Comparison of ENCODE assay signal across 8 cellular contexts in genomic region chr14:77457115-77457521, GRCh38. TPM values are rescaled to one million over a fixed set of nuclear protein-coding genes. Genes with fewer than 3 reads are reported as not detected.
DNase-seq lines count a peak whose midpoint lies in the region; ATAC-seq and TF ChIP-seq lines count a peak whose summit lies in the region.

No MANE protein-coding gene starts in this region.

- CTCF ChIA-PET in OCI-LY7 (lab: Charles Lee; ENCODE audit: unreplicated experiment): no interaction called here

- TF ChIP-seq CTCF in AG10803 (conservative IDR thresholded peaks at IDR 0.05; ENCODE audit: low read length) (no peak; the same call in 1 of the 2 replicates), OCI-LY7 (conservative IDR thresholded peaks at IDR 0.05; ENCODE audit: low read length) (no peak)

- H3K79me2 ChIP-seq in OCI-LY7 (ENCODE audit: insufficient read depth, low read depth, low read length): peaks cover 45% of the 10 kb centered on the region

- peak; percentile 29 for DNase-seq in AG10803 (ENCODE audit: low read depth)
- DNase-seq in OCI-LY7 (ENCODE audit: low spot score): no peak
- DNase-seq in effector memory CD8-positive, alpha-beta T cell: no peak
- no peak for DNase-seq in activated CD4-positive, alpha-beta T cell treated with anti-CD3 and anti-CD28 coated beads for 1 hour
- no peak for DNase-seq in DMS79 treated with DMSO at 0.1 percent for 48 hours (lab: John Stamatoyannopoulos, UW)
- no peak for DNase-seq in T1000 (lab: John Stamatoyannopoulos, UW)

- no TSS peak for BruUV-seq in OCI-LY7 (replicated peaks; lab: Mats Ljungman, UMichigan)

- peak overlapping the region; percentile 90 for H3K4me3 ChIP-seq in AG10803 (ENCODE audit: low read length)
- H3K4me3 ChIP-seq in OCI-LY7 (ENCODE audit: low read depth, low read length, poor library complexity, severe bottlenecking): peak overlapping the region; percentile 95
- H3K4me3 ChIP-seq in neuron (ENCODE audit: low read length): peak overlapping the region; percentile 67

- peaks cover 32 to 35% of the 10 kb centered on the region in 2 donors for H3K4me1 Mint-ChIP-seq in effector memory CD8-positive, alpha-beta T cell (ENCODE audit: low read depth in 2 of 2)

- no peaks in the 10 kb centered on the region for H3K27me3 Mint-ChIP-seq in effector memory CD8-positive, alpha-beta T cell

- H4K20me1 ChIP-seq in OCI-LY7 (ENCODE audit: insufficient read depth, low read length): peaks cover 16% of the 10 kb centered on the region; the same call in 1 of the 2 replicates

- H2AFZ ChIP-seq in OCI-LY7 (ENCODE audit: low read length) (peak overlapping the region; percentile 61; the same call in 1 of the 2 replicates), neuron (ENCODE audit: low read depth, low read length) (peak overlapping the region; percentile 56)

- H3K9me3 ChIP-seq in OCI-LY7 (ENCODE audit: low read length) (no peaks in the 10 kb centered on the region), neuron (ENCODE audit: low read length) (no peaks in the 10 kb centered on the region)

- POLR2A ChIA-PET in OCI-LY7 (lab: Charles Lee): interaction anchor here (0.5 to 1.3 kb wide), 3 partner anchors 10 to 35 kb away, joined by 3 read pairs; no protein-coding TSS in a partner anchor

- H3K36me3 ChIP-seq in OCI-LY7 (ENCODE audit: insufficient read depth, low read length) (peaks cover 46% of the 10 kb centered on the region), neuron (ENCODE audit: insufficient read depth, low read length) (peaks cover 31% of the 10 kb centered on the region)

- H3K4me3 Mint-ChIP-seq in effector memory CD8-positive, alpha-beta T cell: peak overlapping the region; percentile 96 to 100

- H3K27me3 ChIP-seq in neuron (ENCODE audit: insufficient read depth, low read length): no peaks in the 10 kb centered on the region

- peak; percentile 22 for ATAC-seq in GM19455 (IDR thresholded peaks at IDR 0.05; ENCODE audit: unreplicated experiment)
- ATAC-seq in effector memory CD8-positive, alpha-beta T cell (replicated peaks): no peak

- H3K9me2 ChIP-seq in OCI-LY7 (ENCODE audit: insufficient read depth, low read length): no peaks in the 10 kb centered on the region

- peak overlapping the region; percentile 85 for H3K4me2 ChIP-seq in OCI-LY7 (ENCODE audit: low read length)

- H3K27ac ChIP-seq in OCI-LY7 (ENCODE audit: low read depth, low read length, poor library complexity, severe bottlenecking): peak overlapping the region; percentile 17

- peaks cover 55% of the 10 kb centered on the region for H3K36me3 Mint-ChIP-seq in effector memory CD8-positive, alpha-beta T cell (ENCODE audit: insufficient read depth)

- intact Hi-C loops in OCI-LY7 (cut with micrococcal nuclease; ENCODE audit: unreplicated experiment): loop anchor here (1.0 to 5.0 kb wide), 3 partner anchors 80 to 345 kb away; partner anchors contain the start of genes ADCK1, GSTZ1, SAMD15 and TMED8

- H3K27ac Mint-ChIP-seq in effector memory CD8-positive, alpha-beta T cell: peak overlapping the region; percentile 95 to 100

- H3K4me1 ChIP-seq in OCI-LY7 (ENCODE audit: insufficient read depth, low read length, poor library complexity, severe bottlenecking): peaks cover 27% of the 10 kb centered on the region
- H3K4me1 ChIP-seq in neuron (ENCODE audit: insufficient read depth, low read length): peaks cover 12% of the 10 kb centered on the region

- no peaks in the 10 kb centered on the region for H3K9me3 Mint-ChIP-seq in effector memory CD8-positive, alpha-beta T cell

RNA-seq across cellular contexts. Expression of gene VIPAS39, which starts 0.3 kb away (rescaled TPM):
- total RNA-seq in OCI-LY7 (2014; rRNA removed; shearing (Covaris generic)): 11.4 and 13.3 TPM in 2 replicates
- 20.4 and 21.1 TPM in 2 replicates for total RNA-seq in OCI-LY7 (2022)

RNA-seq across cellular contexts. Expression of gene AHSA1, which starts 0.8 kb away (rescaled TPM):
- 182 and 230 TPM in 2 replicates for total RNA-seq in OCI-LY7 (2014; rRNA removed; shearing (Covaris generic))
- 238 and 269 TPM in 2 replicates for total RNA-seq in OCI-LY7 (2022)

RNA-seq across cellular contexts. Expression of gene NOXRED1, which starts 33.8 kb away (rescaled TPM):
- 0.38 TPM in 1 of 2 replicates, not detected in the other for total RNA-seq in OCI-LY7 (2014; rRNA removed; shearing (Covaris generic))
- total RNA-seq in OCI-LY7 (2022): 0.50 and 0.74 TPM in 2 replicates

RNA-seq across cellular contexts. Expression of gene ISM2, which starts 41.5 kb away (rescaled TPM):
- not detected in 2 replicates for total RNA-seq in OCI-LY7 (2014; rRNA removed; shearing (Covaris generic))
- total RNA-seq in OCI-LY7 (2022): not detected in 2 replicates
